Comparison of ENCODE assay signal across 38 cellular contexts in the genomic region with DNA sequence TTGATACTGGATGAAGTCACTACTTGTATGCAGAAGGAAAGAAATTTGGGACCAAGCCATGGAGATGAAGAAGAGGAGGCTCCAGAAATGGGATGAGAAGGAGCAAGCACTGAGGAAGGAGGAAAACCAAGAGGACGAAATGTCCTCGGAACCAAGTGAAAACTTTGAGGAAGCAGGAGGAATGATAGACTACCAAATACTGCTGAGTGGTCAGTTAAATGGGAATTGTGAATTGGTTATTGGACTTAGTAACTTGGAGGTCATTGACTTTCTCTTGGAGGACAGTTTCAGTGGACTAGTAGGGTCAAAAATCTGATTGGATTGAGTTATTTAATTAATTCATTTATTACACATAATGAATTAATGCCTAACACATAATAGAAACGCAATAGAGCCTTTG.
"Had no signal": no experiment of that assay in that cellular context is flagged by ENCODE, and none has a peak within 500 bp of the region (broad histone marks: within the 10 kb centered on the region; RNA-seq: fewer than 3 reads in every experiment).

No MANE protein-coding gene starts in this region.

- H3K9me3 Mint-ChIP-seq: activated B cell treated with CpG ODN at 0.5 μM for 24 hours; activated CD4-positive, alpha-beta memory T cell treated with anti-CD3 and anti-CD28 coated beads for 36 hours; activated CD4-positive, alpha-beta T cell treated with anti-CD3 and anti-CD28 coated beads, Interleukin-2, amount 10 ng/mL, durations not matched to agents 24 days and 14 days; activated CD8-positive, alpha-beta T cell treated with anti-CD3 and anti-CD28 coated beads for 36 hours; activated naive CD4-positive, alpha-beta T cell treated with anti-CD3 and anti-CD28 coated beads, Interleukin-2, amount 10 ng/mL, durations not matched to agents 7 days and 5 days; activated naive CD4-positive, alpha-beta T cell treated with anti-CD3 and anti-CD28 coated beads, Interleukin-2, amount 50 U/mL, for 24 hours; activated naive CD8-positive, alpha-beta T cell treated with anti-CD3 and anti-CD28 coated beads, Interleukin-2, amount 50 U/mL, for 24 hours; activated T-cell treated with anti-CD3 and anti-CD28 coated beads, Interleukin-2, amount 50 U/mL, for 4 hours; activated T-helper 2 cell treated with anti-CD3 and anti-CD28 coated beads, Interferon-gamma antibody, Interleukin-2, Interleukin-4, amounts not matched to agents 10 μg/mL and 5 μg/mL and 100 μg/mL, durations not matched to agents 14 hours and 24 hours and 36 hours; brain; T-helper 1 cell treated with Interleukin-12 subunit alpha and Interleukin-12 subunit beta and Interleukin-4 antibody, amounts not matched to agents 30 μg/mL and 1 μg/mL, for 36 hours; T-helper 2 cell treated with Interferon-gamma antibody and Interleukin-4, amounts not matched to agents 5 μg/mL and 100 μg/mL, for 36 hours had no signal

- H3K36me3 ChIP-seq: ascending aorta, cardiac muscle cell had no signal

- ATAC-seq: activated CD8-positive, alpha-beta T cell treated with anti-CD3 and anti-CD28 coated beads for 36 hours; activated naive CD8-positive, alpha-beta T cell treated with anti-CD3 and anti-CD28 coated beads, Interleukin-2, amount 50 U/mL, for 24 hours; activated T-cell treated with anti-CD3 and anti-CD28 coated beads, Interleukin-2, amount 50 U/mL, for 4 hours; activated T-cell treated with anti-CD3 and anti-CD28 coated beads, Interleukin-2, amount 50 U/mL, for 72 hours had no signal

- H3K27ac Mint-ChIP-seq: activated B cell treated with CpG ODN at 0.5 μM for 24 hours; activated CD4-positive, alpha-beta memory T cell treated with anti-CD3 and anti-CD28 coated beads for 36 hours; activated CD4-positive, alpha-beta T cell treated with anti-CD3 and anti-CD28 coated beads, Interleukin-2, amount 10 ng/mL, durations not matched to agents 24 days and 14 days; activated CD8-positive, alpha-beta T cell treated with anti-CD3 and anti-CD28 coated beads for 36 hours; activated naive CD4-positive, alpha-beta T cell treated with anti-CD3 and anti-CD28 coated beads, Interleukin-2, amount 10 ng/mL, durations not matched to agents 7 days and 5 days; activated naive CD4-positive, alpha-beta T cell treated with anti-CD3 and anti-CD28 coated beads, Interleukin-2, amount 50 U/mL, for 24 hours; activated naive CD8-positive, alpha-beta T cell; activated naive CD8-positive, alpha-beta T cell treated with anti-CD3 and anti-CD28 coated beads, Interleukin-2, amount 10 ng/mL, durations not matched to agents 7 days and 5 days; activated naive CD8-positive, alpha-beta T cell treated with anti-CD3 and anti-CD28 coated beads, Interleukin-2, amount 50 U/mL, for 24 hours; activated T-cell treated with anti-CD3 and anti-CD28 coated beads, Interleukin-2, amount 50 U/mL, for 72 hours; activated T-helper 2 cell treated with anti-CD3 and anti-CD28 coated beads, Interferon-gamma antibody, Interleukin-2, Interleukin-4, amounts not matched to agents 10 μg/mL and 5 μg/mL and 100 μg/mL, durations not matched to agents 14 hours and 24 hours and 36 hours; brain; T-helper 1 cell treated with Interleukin-12 subunit alpha and Interleukin-12 subunit beta and Interleukin-4 antibody, amounts not matched to agents 30 μg/mL and 1 μg/mL, for 36 hours; T-helper 2 cell treated with Interferon-gamma antibody and Interleukin-4, amounts not matched to agents 5 μg/mL and 100 μg/mL, for 36 hours had no signal

- H3K36me3 Mint-ChIP-seq: activated naive CD4-positive, alpha-beta T cell treated with anti-CD3 and anti-CD28 coated beads, Interleukin-2, amount 10 ng/mL, durations not matched to agents 7 days and 5 days; activated naive CD4-positive, alpha-beta T cell treated with anti-CD3 and anti-CD28 coated beads, Interleukin-2, amount 50 U/mL, for 24 hours; activated naive CD8-positive, alpha-beta T cell; activated naive CD8-positive, alpha-beta T cell treated with anti-CD3 and anti-CD28 coated beads, Interleukin-2, amount 10 ng/mL, durations not matched to agents 7 days and 5 days; brain had no signal

- H3K4me3 ChIP-seq: ascending aorta, cardiac muscle cell had no signal

- DNase-seq: activated B cell treated with CpG ODN at 0.5 μM for 24 hours; activated CD4-positive, alpha-beta memory T cell treated with anti-CD3 and anti-CD28 coated beads for 36 hours; activated CD4-positive, alpha-beta T cell treated with anti-CD3 and anti-CD28 coated beads for 4 hours; activated CD4-positive, alpha-beta T cell treated with anti-CD3 and anti-CD28 coated beads, Interleukin-2, amount 10 ng/mL, durations not matched to agents 24 days and 14 days; activated CD4-positive, alpha-beta T cell treated with anti-CD3 and anti-CD28 coated beads, Interleukin-2, amount 50 U/mL, for 1 hour; activated CD4-positive, alpha-beta T cell treated with anti-CD3 and anti-CD28 coated beads, Interleukin-2, amount 50 U/mL, for 4 hours; activated CD4-positive, CD25-positive, alpha-beta regulatory T cell treated with anti-CD3 and anti-CD28 coated beads, Interleukin-2, amount 50 U/mL, for 72 hours; activated CD8-positive, alpha-beta memory T cell treated with anti-CD3 and anti-CD28 coated beads, Interleukin-2, amount 50 U/mL, for 4 hours; activated CD8-positive, alpha-beta T cell treated with anti-CD3 and anti-CD28 coated beads for 36 hours; activated effector memory CD4-positive, alpha-beta T cell treated with Interleukin-2 at 50 U/mL for 16 hours; activated gamma-delta T cell; activated naive CD4-positive, alpha-beta T cell treated with anti-CD3 and anti-CD28 coated beads, Interleukin-2, amount 10 ng/mL, durations not matched to agents 7 days and 5 days; activated naive CD4-positive, alpha-beta T cell treated with Interleukin-2 at 50 U/mL for 16 hours; activated naive CD8-positive, alpha-beta T cell treated with anti-CD3 and anti-CD28 coated beads, Interleukin-2, amount 10 ng/mL, durations not matched to agents 7 days and 5 days; activated naive CD8-positive, alpha-beta T cell treated with anti-CD3 and anti-CD28 coated beads, Interleukin-2, amount 50 U/mL, for 24 hours; activated T-cell treated with anti-CD3 and anti-CD28 coated beads for 4 hours; activated T-cell treated with anti-CD3 and anti-CD28 coated beads, Interleukin-2, amount 50 U/mL, for 1 hour; activated T-cell treated with anti-CD3 and anti-CD28 coated beads, Interleukin-2, amount 50 U/mL, for 4 hours; activated T-cell treated with anti-CD3 and anti-CD28 coated beads, Interleukin-2, amount 50 U/mL, for 72 hours; amygdala; anterior cingulate cortex; caudate nucleus; cerebellar nuclear complex; T-helper 1 cell; T-helper 2 cell; T-helper 9 cell had no signal

- H3K9me3 ChIP-seq: ascending aorta had no signal

- FAIRE-seq: bronchial epithelial cell, TTC549 had no signal

- H3K27ac ChIP-seq: ascending aorta, cardiac muscle cell, VCaP had no signal

- H3K4me1 Mint-ChIP-seq: activated B cell treated with CpG ODN at 0.5 μM for 24 hours; activated CD4-positive, alpha-beta T cell treated with anti-CD3 and anti-CD28 coated beads, Interleukin-2, amount 10 ng/mL, durations not matched to agents 24 days and 14 days; activated naive CD4-positive, alpha-beta T cell treated with anti-CD3 and anti-CD28 coated beads, Interleukin-2, amount 10 ng/mL, durations not matched to agents 7 days and 5 days; activated naive CD4-positive, alpha-beta T cell treated with anti-CD3 and anti-CD28 coated beads, Interleukin-2, amount 50 U/mL, for 24 hours; activated naive CD8-positive, alpha-beta T cell treated with anti-CD3 and anti-CD28 coated beads, Interleukin-2, amount 10 ng/mL, durations not matched to agents 7 days and 5 days; activated naive CD8-positive, alpha-beta T cell treated with anti-CD3 and anti-CD28 coated beads, Interleukin-2, amount 50 U/mL, for 24 hours; brain; central memory CD8-positive, alpha-beta T cell had no signal

- H3K4me3 Mint-ChIP-seq: activated B cell treated with CpG ODN at 0.5 μM for 24 hours; activated CD4-positive, alpha-beta memory T cell treated with anti-CD3 and anti-CD28 coated beads for 36 hours; activated CD4-positive, alpha-beta T cell treated with anti-CD3 and anti-CD28 coated beads, Interleukin-2, amount 10 ng/mL, durations not matched to agents 24 days and 14 days; activated CD8-positive, alpha-beta T cell treated with anti-CD3 and anti-CD28 coated beads for 36 hours; activated naive CD4-positive, alpha-beta T cell treated with anti-CD3 and anti-CD28 coated beads, Interleukin-2, amount 10 ng/mL, durations not matched to agents 7 days and 5 days; activated naive CD4-positive, alpha-beta T cell treated with anti-CD3 and anti-CD28 coated beads, Interleukin-2, amount 50 U/mL, for 24 hours; activated naive CD8-positive, alpha-beta T cell; activated naive CD8-positive, alpha-beta T cell treated with anti-CD3 and anti-CD28 coated beads, Interleukin-2, amount 10 ng/mL, durations not matched to agents 7 days and 5 days; activated naive CD8-positive, alpha-beta T cell treated with anti-CD3 and anti-CD28 coated beads, Interleukin-2, amount 50 U/mL, for 24 hours; activated T-cell treated with anti-CD3 and anti-CD28 coated beads, Interleukin-2, amount 50 U/mL, for 4 hours; activated T-cell treated with anti-CD3 and anti-CD28 coated beads, Interleukin-2, amount 50 U/mL, for 72 hours; brain; central memory CD8-positive, alpha-beta T cell; T-helper 1 cell treated with Interleukin-12 subunit alpha and Interleukin-12 subunit beta and Interleukin-4 antibody, amounts not matched to agents 30 μg/mL and 1 μg/mL, for 36 hours; T-helper 2 cell treated with Interferon-gamma antibody and Interleukin-4, amounts not matched to agents 5 μg/mL and 100 μg/mL, for 36 hours had no signal

- H3K27me3 ChIP-seq: ascending aorta, cardiac muscle cell had no signal

- H3K27me3 Mint-ChIP-seq: activated B cell treated with CpG ODN at 0.5 μM for 24 hours; activated CD4-positive, alpha-beta memory T cell treated with anti-CD3 and anti-CD28 coated beads for 36 hours; activated CD4-positive, alpha-beta T cell treated with anti-CD3 and anti-CD28 coated beads, Interleukin-2, amount 10 ng/mL, durations not matched to agents 24 days and 14 days; activated CD8-positive, alpha-beta T cell treated with anti-CD3 and anti-CD28 coated beads for 36 hours; activated naive CD4-positive, alpha-beta T cell treated with anti-CD3 and anti-CD28 coated beads, Interleukin-2, amount 10 ng/mL, durations not matched to agents 7 days and 5 days; activated naive CD4-positive, alpha-beta T cell treated with anti-CD3 and anti-CD28 coated beads, Interleukin-2, amount 50 U/mL, for 24 hours; activated naive CD8-positive, alpha-beta T cell treated with anti-CD3 and anti-CD28 coated beads, Interleukin-2, amount 10 ng/mL, durations not matched to agents 7 days and 5 days; activated naive CD8-positive, alpha-beta T cell treated with anti-CD3 and anti-CD28 coated beads, Interleukin-2, amount 50 U/mL, for 24 hours; brain; central memory CD8-positive, alpha-beta T cell had no signal

- H3K4me1 ChIP-seq: ascending aorta had no signal
